Comparison of ENCODE assay signal across 1 cellular context in genomic region chr6:16243664-16244063, GRCh38.
TF ChIP-seq lines count a peak whose summit lies in the region.

No MANE protein-coding gene starts in this region.

TF ChIP-seq in HepG2, 621 proteins besides CTCF, POLR2A, EP300 and RAD21:
- TF ChIP-seq SP1 (IDR thresholded peaks at IDR 0.05) (no peak), SP1 (CRISPR knock-in tag; IDR thresholded peaks at IDR 0.05) (no peak), ZBTB26 (CRISPR knock-in tag; IDR thresholded peaks at IDR 0.05; ENCODE audit: borderline replicate concordance) (no peak), HMG20B (CRISPR knock-in tag; conservative IDR thresholded peaks at IDR 0.05) (no peak), ZNF468 (CRISPR knock-in tag; IDR thresholded peaks at IDR 0.05) (no peak), ZNF142 (CRISPR knock-in tag; IDR thresholded peaks at IDR 0.05) (no peak), ZNF557 (CRISPR knock-in tag; IDR thresholded peaks at IDR 0.05) (no peak), ZNF605 (CRISPR knock-in tag; IDR thresholded peaks at IDR 0.05) (no peak)
- TF ChIP-seq, protein P1, sequence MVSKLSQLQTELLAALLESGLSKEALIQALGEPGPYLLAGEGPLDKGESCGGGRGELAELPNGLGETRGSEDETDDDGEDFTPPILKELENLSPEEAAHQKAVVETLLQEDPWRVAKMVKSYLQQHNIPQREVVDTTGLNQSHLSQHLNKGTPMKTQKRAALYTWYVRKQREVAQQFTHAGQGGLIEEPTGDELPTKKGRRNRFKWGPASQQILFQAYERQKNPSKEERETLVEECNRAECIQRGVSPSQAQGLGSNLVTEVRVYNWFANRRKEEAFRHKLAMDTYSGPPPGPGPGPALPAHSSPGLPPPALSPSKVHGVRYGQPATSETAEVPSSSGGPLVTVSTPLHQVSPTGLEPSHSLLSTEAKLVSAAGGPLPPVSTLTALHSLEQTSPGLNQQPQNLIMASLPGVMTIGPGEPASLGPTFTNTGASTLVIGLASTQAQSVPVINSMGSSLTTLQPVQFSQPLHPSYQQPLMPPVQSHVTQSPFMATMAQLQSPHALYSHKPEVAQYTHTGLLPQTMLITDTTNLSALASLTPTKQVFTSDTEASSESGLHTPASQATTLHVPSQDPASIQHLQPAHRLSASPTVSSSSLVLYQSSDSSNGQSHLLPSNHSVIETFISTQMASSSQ (IDR thresholded peaks at IDR 0.05; ENCODE audit: low read depth): no peak
- TF ChIP-seq, protein P1 (CRISPR knock-in tag; IDR thresholded peaks at IDR 0.05; ENCODE audit: borderline replicate concordance): no peak
